Comparison of ENCODE assay signal across 12 cellular contexts in the genomic region with DNA sequence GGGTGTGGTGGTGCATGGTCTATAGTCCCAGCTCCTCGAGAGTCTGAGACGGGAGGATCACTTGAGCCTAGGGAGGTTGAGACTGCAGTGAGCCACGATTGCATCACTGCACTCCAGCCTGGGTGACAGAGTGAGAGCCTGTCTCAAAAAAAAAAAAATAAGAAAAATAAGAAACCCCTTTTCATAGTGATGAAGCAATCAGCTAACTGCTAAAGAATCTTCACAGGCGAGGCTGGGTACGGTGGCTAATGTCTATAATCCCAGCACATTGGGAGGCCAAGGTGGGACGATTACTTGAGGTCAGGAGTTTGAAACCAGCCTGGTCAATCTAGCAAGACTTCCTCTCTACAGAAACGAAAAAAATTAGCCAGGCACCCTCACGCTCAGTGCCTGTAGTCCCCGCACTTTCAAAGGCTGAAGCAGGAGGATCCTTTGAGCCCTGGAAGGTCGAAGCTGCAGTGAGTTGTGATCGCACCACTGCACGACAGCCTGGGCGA. TPM values are rescaled to one million over a fixed set of nuclear protein-coding genes. Genes with fewer than 3 reads are reported as not detected.
DNase-seq lines count a peak whose midpoint lies in the region; ATAC-seq, FAIRE-seq and TF ChIP-seq lines count a peak whose summit lies in the region.
"Had no signal": no experiment of that assay in that cellular context is flagged by ENCODE, and none has a peak within 500 bp of the region (broad histone marks: within the 10 kb centered on the region; RNA-seq: fewer than 3 reads in every experiment).

No MANE protein-coding gene starts in this region.

- H3K4me3 ChIP-seq in effector memory CD4-positive, alpha-beta T cell (ENCODE audit: insufficient read depth, low read depth, low read length, poor library complexity, severe bottlenecking): peak overlapping the region; percentile 56
- peak overlapping the region in 2 of 4 donors; percentile 18 to 19 for H3K4me3 ChIP-seq in stomach
- H3K4me3 ChIP-seq: testis had no signal

- peaks cover 24% of the 10 kb centered on the region for H3K36me3 Mint-ChIP-seq in activated CD4-positive, alpha-beta T cell treated with anti-CD3 and anti-CD28 coated beads for 36 hours (ENCODE audit: low read depth)
- peaks cover 36% of the 10 kb centered on the region for H3K36me3 Mint-ChIP-seq in T-helper 2 cell treated with Interferon-gamma antibody and Interleukin-4, amounts not matched to agents 5 μg/mL and 100 μg/mL, for 36 hours (ENCODE audit: low read depth)

- no peaks in the 10 kb centered on the region for H3K9me3 Mint-ChIP-seq in activated CD4-positive, alpha-beta T cell treated with anti-CD3 and anti-CD28 coated beads for 36 hours (ENCODE audit: low read depth)
- no peaks in the 10 kb centered on the region for H3K9me3 Mint-ChIP-seq in T-helper 2 cell treated with Interferon-gamma antibody and Interleukin-4, amounts not matched to agents 5 μg/mL and 100 μg/mL, for 36 hours

- H3K9me3 ChIP-seq in effector memory CD4-positive, alpha-beta T cell (ENCODE audit: control insufficient read depth, low read length): no peaks in the 10 kb centered on the region
- H3K9me3 ChIP-seq in stomach: no peaks in the 10 kb centered on the region
- H3K9me3 ChIP-seq: testis had no signal

- 70 to 78% (median 73%) methylated on average over 13 of the region's 13 CpGs for WGBS in stomach, 5 donors

- no peak for TF ChIP-seq EP300 in stomach (IDR thresholded peaks at IDR 0.05)

- no peak for FAIRE-seq in urothelium cell line (lab: Jason Lieb, UNC)
- FAIRE-seq: G401.6 had no signal

- ATAC-seq in activated CD4-positive, alpha-beta T cell treated with anti-CD3 and anti-CD28 coated beads for 36 hours: peak; percentile 45

- CTCF ChIA-PET in activated CD4-positive, alpha-beta T cell treated with anti-CD3 and anti-CD28 coated beads for 36 hours (lab: Charles Lee): interaction anchor here (0.6 to 7.4 kb wide), 12 partner anchors 9 to 390 kb away, joined by 3 to 108 read pairs (median 4); partner anchors contain the start of genes PEX12 and SLFN5

- POLR2A ChIA-PET in activated CD4-positive, alpha-beta T cell treated with anti-CD3 and anti-CD28 coated beads for 36 hours (lab: Charles Lee): interaction anchor here (0.6 to 5.1 kb wide), 6 partner anchors 32 to 293 kb away, joined by 3 to 32 read pairs (median 6); partner anchors contain the start of genes PEX12, SLFN11 and SLFN5

- peaks cover 37% of the 10 kb centered on the region for H3K4me1 ChIP-seq in effector memory CD4-positive, alpha-beta T cell (ENCODE audit: control insufficient read depth, insufficient read depth, low read length, poor library complexity, severe bottlenecking)
- peaks cover 16 to 42% (median 29%) of the 10 kb centered on the region in 4 donors for H3K4me1 ChIP-seq in stomach

- DNase-seq in activated CD4-positive, alpha-beta T cell treated with anti-CD3 and anti-CD28 coated beads for 36 hours: peak; percentile 63
- DNase-seq in activated CD4-positive, alpha-beta T cell treated with anti-CD3 and anti-CD28 coated beads for 4 hours: no peak
- DNase-seq in T-helper 2 cell treated with Interferon-gamma antibody and Interleukin-4, amounts not matched to agents 5 μg/mL and 100 μg/mL, for 36 hours (ENCODE audit: low spot score): no peak
- DNase-seq in effector memory CD4-positive, alpha-beta T cell: peak in 1 of 3 donors; percentile 18
- DNase-seq in stomach (no peak), amniotic stem cell (lab: John Stamatoyannopoulos, UW) (no peak), NCI-H1417 treated with DMSO at 0.1 percent for 48 hours (lab: John Stamatoyannopoulos, UW) (no peak), urothelium cell line (ENCODE audit: low spot score) (no peak)
- DNase-seq: NCI-H748 treated with DMSO at 0.1 percent for 48 hours, testis had no signal

- H3K27ac Mint-ChIP-seq in activated CD4-positive, alpha-beta T cell treated with anti-CD3 and anti-CD28 coated beads for 36 hours: peak overlapping the region; percentile 100
- peak overlapping the region; percentile 100 for H3K27ac Mint-ChIP-seq in T-helper 2 cell treated with Interferon-gamma antibody and Interleukin-4, amounts not matched to agents 5 μg/mL and 100 μg/mL, for 36 hours

- peak overlapping the region; percentile 83 for H3K4me3 Mint-ChIP-seq in activated CD4-positive, alpha-beta T cell treated with anti-CD3 and anti-CD28 coated beads for 36 hours
- H3K4me3 Mint-ChIP-seq in T-helper 2 cell treated with Interferon-gamma antibody and Interleukin-4, amounts not matched to agents 5 μg/mL and 100 μg/mL, for 36 hours: peak overlapping the region; percentile 88

- no peak for TF ChIP-seq CTCF in stomach (IDR thresholded peaks at IDR 0.05)

- H3K27me3 Mint-ChIP-seq in activated CD4-positive, alpha-beta T cell treated with anti-CD3 and anti-CD28 coated beads for 36 hours: no peaks in the 10 kb centered on the region
- H3K27me3 Mint-ChIP-seq in T-helper 2 cell treated with Interferon-gamma antibody and Interleukin-4, amounts not matched to agents 5 μg/mL and 100 μg/mL, for 36 hours (ENCODE audit: low read depth): no peaks in the 10 kb centered on the region

- H3K27ac ChIP-seq in effector memory CD4-positive, alpha-beta T cell (ENCODE audit: insufficient read depth, low read length, poor library complexity, severe bottlenecking): peak overlapping the region; percentile 86
- peak overlapping the region in 4 of 5 donors; percentile 27 to 84 (median 70) for H3K27ac ChIP-seq in stomach

- no peak for TF ChIP-seq POLR2A in stomach (IDR thresholded peaks at IDR 0.05)

- peaks cover 57% of the 10 kb centered on the region for H3K4me1 Mint-ChIP-seq in activated CD4-positive, alpha-beta T cell treated with anti-CD3 and anti-CD28 coated beads for 36 hours
- H3K4me1 Mint-ChIP-seq in T-helper 2 cell treated with Interferon-gamma antibody and Interleukin-4, amounts not matched to agents 5 μg/mL and 100 μg/mL, for 36 hours (ENCODE audit: low read depth): peaks cover 44% of the 10 kb centered on the region

- H3K27me3 ChIP-seq in effector memory CD4-positive, alpha-beta T cell (replicated peaks; ENCODE audit: control insufficient read depth, insufficient read depth, low read length, poor library complexity, severe bottlenecking): no peaks in the 10 kb centered on the region
- H3K27me3 ChIP-seq in stomach: no peaks in the 10 kb centered on the region
- H3K27me3 ChIP-seq: testis had no signal

- intact Hi-C loops in activated CD4-positive, alpha-beta T cell treated with anti-CD3 and anti-CD28 coated beads for 36 hours (cut with DNase I, micrococcal nuclease): loop anchor here (1.0 to 5.0 kb wide), 12 partner anchors 49 to 556 kb away; partner anchors contain the start of genes AP2B1 (in 1 of the 2), LIG3 (in 1 of the 2), SLFN12 (in 1 of the 2) and SLFN13 (in 1 of the 2)
- intact Hi-C loops in stomach (cut with DNase I; ENCODE audit: low total_unique reads): loop anchor here (5.0 kb wide), 1 partner anchor 224 kb away; no protein-coding TSS in a partner anchor

- H3K36me3 ChIP-seq in effector memory CD4-positive, alpha-beta T cell (ENCODE audit: control insufficient read depth, insufficient read depth, low read length): no peaks in the 10 kb centered on the region
- H3K36me3 ChIP-seq in stomach: no peaks in the 10 kb centered on the region

RNA-seq across cellular contexts. Expression of gene SLFN12L, which starts 0.8 kb away (rescaled TPM):
- total RNA-seq in activated CD4-positive, alpha-beta T cell treated with anti-CD3 and anti-CD28 coated beads for 36 hours: 10 to 100 TPM; 23.3 to 23.7 TPM
- total RNA-seq in stomach: 1 to 10 TPM in 4 of 5 donors, under 1 TPM in 1; 0.58 to 7.0 (median 1.8) TPM
- polyA plus RNA-seq in stomach: under 1 TPM in 2 of 3 donors, not detected in 1; 0.15 to 0.37 TPM

RNA-seq across cellular contexts. Expression of gene SLFN14, which starts 23.9 kb away (rescaled TPM):
- total RNA-seq in activated CD4-positive, alpha-beta T cell treated with anti-CD3 and anti-CD28 coated beads for 36 hours: not detected
- total RNA-seq in stomach: not detected
- not detected for polyA plus RNA-seq in stomach
- total RNA-seq: lung microvascular endothelial cell had no signal

RNA-seq across cellular contexts. Expression of gene PEX12, which starts 41.7 kb away (rescaled TPM):
- 1 to 10 TPM; 5.7 to 6.1 TPM for total RNA-seq in activated CD4-positive, alpha-beta T cell treated with anti-CD3 and anti-CD28 coated beads for 36 hours
- total RNA-seq in stomach: 1 to 10 TPM in 3 of 5 donors, under 1 TPM in 1, not detected in 1; 0.58 to 3.2 (median 2.5) TPM
- polyA plus RNA-seq in stomach: 1 to 10 TPM in 2 of 3 donors, under 1 TPM in 1; 0.76 to 3.1 (median 1.4) TPM

RNA-seq across cellular contexts. Expression of gene AP2B1, which starts 50.4 kb away (rescaled TPM):
- 100 to 1,000 TPM; 166 to 184 TPM for total RNA-seq in activated CD4-positive, alpha-beta T cell treated with anti-CD3 and anti-CD28 coated beads for 36 hours
- total RNA-seq in stomach: 100 to 1,000 TPM in 1 of 5 donors, 10 to 100 TPM in 4; 45.5 to 171 (median 71.0) TPM
- 10 to 100 TPM; 21.6 to 34.1 (median 32.1) TPM for polyA plus RNA-seq in stomach
